15 cellular contexts compared by ENCODE assay signal in genomic region chr2:214896287-214896686, GRCh38.
DNase-seq lines count a peak whose midpoint lies in the region; ATAC-seq and TF ChIP-seq lines count a peak whose summit lies in the region.
"Had no signal": no experiment of that assay in that cellular context is flagged by ENCODE, and none has a peak within 500 bp of the region (broad histone marks: within the 10 kb centered on the region; RNA-seq: fewer than 3 reads in every experiment).

No MANE protein-coding gene starts in this region.

- H3K4me1 Mint-ChIP-seq in endodermal cell = no peaks in the 10 kb centered on the region

- H3K4me1 ChIP-seq in foreskin keratinocyte (peaks cover 15% of the 10 kb centered on the region), endodermal cell (ENCODE audit: control insufficient read depth, insufficient read depth, low read length) (no peaks in the 10 kb centered on the region)
- H3K4me1 ChIP-seq: HAP-1 had no signal

- H3K36me3 ChIP-seq in endodermal cell (ENCODE audit: control insufficient read depth, insufficient read depth, low read length) (no peaks in the 10 kb centered on the region), WERI-Rb-1 (no peaks in the 10 kb centered on the region)
- H3K36me3 ChIP-seq: BLaER1 treated with 17β-estradiol and CSF1 and Interleukin-3, amounts not matched to agents 10 nM and 100 nM; HAP-1 had no signal

- no peaks in the 10 kb centered on the region for H3K36me3 Mint-ChIP-seq in endodermal cell (ENCODE audit: low read depth)
- H3K36me3 Mint-ChIP-seq: CD4-positive, CD25-positive, alpha-beta regulatory T cell; IgD-negative memory B cell had no signal

- WGBS in endodermal cell (ENCODE audit: insufficient coverage in 1 of 2, insufficient read length in 1 of 2), 2 experiments = 93% methylated on average over 1 of the region's 1 CpG; no CpG with 5 or more reads in 1 of the 2 experiments

- H3K27me3 ChIP-seq in foreskin keratinocyte (no peaks in the 10 kb centered on the region), endodermal cell (ENCODE audit: control insufficient read depth, insufficient read depth, low read length, poor library complexity, severe bottlenecking) (no peaks in the 10 kb centered on the region), WERI-Rb-1 (ENCODE audit: insufficient read depth, low read depth, severe bottlenecking) (no peaks in the 10 kb centered on the region)
- H3K27me3 ChIP-seq: BLaER1 treated with 17β-estradiol and CSF1 and Interleukin-3, amounts not matched to agents 10 nM and 100 nM had no signal

- H3K27ac Mint-ChIP-seq in endodermal cell = no peak overlapping the region
- H3K27ac Mint-ChIP-seq: CD4-positive, CD25-positive, alpha-beta regulatory T cell; IgD-negative memory B cell had no signal

- peak; percentile 10 for ATAC-seq in foreskin keratinocyte

- H3K9ac ChIP-seq in endodermal cell (ENCODE audit: extremely low read depth, low read length, poor library complexity, severe bottlenecking) = no peak overlapping the region
- H3K9ac ChIP-seq: BLaER1 treated with 17β-estradiol and CSF1 and Interleukin-3, amounts not matched to agents 10 nM and 100 nM had no signal

- H3K4me3 Mint-ChIP-seq in endodermal cell = no peak overlapping the region
- H3K4me3 Mint-ChIP-seq: CD4-positive, CD25-positive, alpha-beta regulatory T cell; IgD-negative memory B cell had no signal

- H3K4me3 ChIP-seq in epithelial cell of esophagus (ENCODE audit: low read length) (no peak overlapping the region), endodermal cell (ENCODE audit: low read length) (no peak overlapping the region), WERI-Rb-1 (ENCODE audit: low read depth, low read length) (no peak overlapping the region)
- H3K4me3 ChIP-seq: BLaER1 treated with 17β-estradiol and CSF1 and Interleukin-3, amounts not matched to agents 10 nM and 100 nM; HAP-1 had no signal

- peak; percentile 34 for DNase-seq in NCI-H748 (lab: John Stamatoyannopoulos, UW; ENCODE audit: unreplicated experiment)
- DNase-seq in NCI-H748 treated with DMSO at 0.1 percent for 48 hours (lab: John Stamatoyannopoulos, UW) = no peak
- peak; percentile 74 for DNase-seq in epithelial cell of esophagus (ENCODE audit: low read depth)
- peak; percentile 35 to 51 for DNase-seq in foreskin keratinocyte
- DNase-seq in endodermal cell = no peak
- no peak for DNase-seq in WERI-Rb-1
- no peak for DNase-seq in DMS 273 treated with DMSO at 0.1 percent for 48 hours (lab: John Stamatoyannopoulos, UW)
- DNase-seq: ACHN, Calu3, DND-41, GDM1 had no signal

- H3K9me3 ChIP-seq in endodermal cell (ENCODE audit: control insufficient read depth, low read length) (no peaks in the 10 kb centered on the region), WERI-Rb-1 (ENCODE audit: severe bottlenecking) (no peaks in the 10 kb centered on the region)
- H3K9me3 ChIP-seq: HAP-1 had no signal

- H3K27ac ChIP-seq in foreskin keratinocyte = peak overlapping the region; percentile 54
- no peak overlapping the region for H3K27ac ChIP-seq in endodermal cell (ENCODE audit: low read depth, low read length)
- no peak overlapping the region for H3K27ac ChIP-seq in WERI-Rb-1

- TF ChIP-seq CTCF in epithelial cell of esophagus (IDR thresholded peaks at IDR 0.05; ENCODE audit: insufficient read depth, low read depth, low read length, missing control alignments) (no peak), foreskin keratinocyte (conservative IDR thresholded peaks at IDR 0.05) (no peak), endodermal cell (conservative IDR thresholded peaks at IDR 0.05) (no peak), WERI-Rb-1 (IDR thresholded peaks at IDR 0.05; ENCODE audit: low read depth, low read length) (no peak)

- no peaks in the 10 kb centered on the region for H3K27me3 Mint-ChIP-seq in endodermal cell (ENCODE audit: insufficient read depth)

- no peaks in the 10 kb centered on the region for H3K9me3 Mint-ChIP-seq in endodermal cell
- H3K9me3 Mint-ChIP-seq: IgD-negative memory B cell had no signal

Comparison
In these comparisons a context has a peak if more than half of its experiments do, and no peak if none do; other contexts are left out.
1. DNase-seq: peak in NCI-H748 (single experiment), epithelial cell of esophagus (single experiment) and foreskin keratinocyte (2 of 2); none in NCI-H748 treated with DMSO at 0.1 percent for 48 hours (single experiment), endodermal cell (single experiment), WERI-Rb-1 (single experiment) and DMS 273 treated with DMSO at 0.1 percent for 48 hours (single experiment).